8 cellular contexts compared by ENCODE assay signal in the genomic region with DNA sequence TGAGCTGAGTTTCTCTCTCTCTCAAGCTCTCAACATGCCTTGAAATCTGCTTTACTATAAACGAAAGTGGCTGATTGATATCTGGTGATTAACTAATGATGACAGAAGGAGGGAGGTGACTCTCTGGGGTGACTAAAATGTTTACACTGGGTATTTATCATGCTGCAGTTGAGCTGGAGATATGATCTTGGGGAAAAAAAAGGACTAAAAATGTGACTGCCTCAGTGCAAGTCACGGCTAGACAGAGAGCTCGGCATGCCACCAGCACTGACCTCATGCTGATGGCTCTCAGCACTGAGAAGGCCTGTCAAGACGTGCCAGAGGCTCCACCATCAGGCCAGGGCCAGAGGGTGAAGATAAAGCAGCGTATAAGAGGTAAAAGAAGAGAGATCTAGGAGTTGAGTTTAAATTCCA.
DNase-seq lines count a peak whose midpoint lies in the region; ATAC-seq and TF ChIP-seq lines count a peak whose summit lies in the region.

No MANE protein-coding gene starts in this region.

- intact Hi-C loops in posterior vena cava (cut with DNase I), result no loop called here

- TF ChIP-seq CTCF in GM13976 (IDR thresholded peaks at IDR 0.05; ENCODE audit: borderline replicate concordance, control extremely low read depth, extremely low read depth, insufficient read depth, missing control alignments), result no peak
- peak; percentile 8 for TF ChIP-seq CTCF in fibroblast of mammary gland (conservative IDR thresholded peaks at IDR 0.05; ENCODE audit: control insufficient read depth, insufficient read depth, low read depth, low read length)

- DNase-seq in GM13976 (ENCODE audit: low spot score), result peak; percentile 21
- DNase-seq in OCI-M1 (lab: John Stamatoyannopoulos, UW), result peak; percentile 33
- peak; percentile 58 for DNase-seq in fibroblast of mammary gland (ENCODE audit: low read depth)
- DNase-seq in posterior vena cava (ENCODE audit: low spot score), result peak; percentile 92
- no peak for DNase-seq in activated CD8-positive, alpha-beta memory T cell treated with anti-CD3 and anti-CD28 coated beads, Interleukin-2, amount 50 U/mL, for 48 hours
- no peak for DNase-seq in ACHN

- ATAC-seq in HG03354 (IDR thresholded peaks at IDR 0.05; ENCODE audit: poor library complexity, severe bottlenecking, unreplicated experiment) (no peak), GM21390 (IDR thresholded peaks at IDR 0.05; ENCODE audit: unreplicated experiment) (no peak)

- no peak overlapping the region for H3K4me3 ChIP-seq in fibroblast of mammary gland (ENCODE audit: control insufficient read depth, low read depth, low read length)

- in situ Hi-C loops in GM13976 (cut with MboI; ENCODE audit: low sequenced_read_pairs, unreplicated experiment) (loop anchor here (25.0 kb wide), 2 partner anchors 543 to 843 kb away; no protein-coding TSS in a partner anchor), ACHN (cut with HindIII; ENCODE audit: low pct_ligation_motif_present, low pct_unique_long_range_greater_than_20kb, low sequenced_read_pairs) (no loop called here)

Comparison
In these comparisons a context has a peak if more than half of its experiments do, and no peak if none do; other contexts are left out.
1. DNase-seq: peak in GM13976 (single experiment), OCI-M1 (single experiment), fibroblast of mammary gland (single experiment) and posterior vena cava (single experiment); none in activated CD8-positive, alpha-beta memory T cell treated with anti-CD3 and anti-CD28 coated beads, Interleukin-2, amount 50 U/mL, for 48 hours (single experiment) and ACHN (single experiment).